7 cellular contexts compared by ENCODE assay signal in genomic region chr16:9139965-9140364, GRCh38. TPM values are rescaled to one million over a fixed set of nuclear protein-coding genes. Genes with fewer than 3 reads are reported as not detected.
DNase-seq lines count a peak whose midpoint lies in the region; ATAC-seq, FAIRE-seq and TF ChIP-seq lines count a peak whose summit lies in the region.

No MANE protein-coding gene starts in this region.

- H3K36me3 ChIP-seq in RWPE2 (ENCODE audit: low read depth) (no peaks in the 10 kb centered on the region), MM.1S (replicated peaks; ENCODE audit: insufficient read depth, low read length) (no peaks in the 10 kb centered on the region)

- no peak overlapping the region for H3K4me2 ChIP-seq in MM.1S (ENCODE audit: low read depth, low read length)

- H3K27ac ChIP-seq in RWPE2 (ENCODE audit: poor library complexity, severe bottlenecking), result no peak overlapping the region
- H3K27ac ChIP-seq in MM.1S (ENCODE audit: low read length), result no peak overlapping the region

- H3K4me1 ChIP-seq in RWPE2 (ENCODE audit: insufficient read depth, poor library complexity, severe bottlenecking), result peaks cover 9% of the 10 kb centered on the region
- peaks cover 12% of the 10 kb centered on the region for H3K4me1 ChIP-seq in MM.1S (ENCODE audit: low read length)

- H3K27me3 ChIP-seq in RWPE2 (ENCODE audit: insufficient read depth, poor library complexity, severe bottlenecking) (no peaks in the 10 kb centered on the region), MM.1S (replicated peaks; ENCODE audit: insufficient read depth, low read length) (no peaks in the 10 kb centered on the region)

- no peaks in the 10 kb centered on the region for H4K20me1 ChIP-seq in MM.1S (ENCODE audit: insufficient read depth, low read length)

- H2AFZ ChIP-seq in MM.1S (ENCODE audit: low read length), result no peak overlapping the region

- FAIRE-seq in GM12892 (lab: Jason Lieb, UNC), result peak; percentile 96

- ATAC-seq in HG02642 (IDR thresholded peaks at IDR 0.05; ENCODE audit: poor library complexity, unreplicated experiment) (peak; percentile 52), RWPE2 (ENCODE audit: low read depth) (peak; percentile 79), left colon (peak; percentile 68)

- no peak for DNase-seq in GM12892 (ENCODE audit: insufficient read length)
- DNase-seq in RWPE2 (ENCODE audit: low spot score), result peak; percentile 16
- DNase-seq in left colon, result no peak
- no peak for DNase-seq in CD1c-positive myeloid dendritic cell (ENCODE audit: extremely low spot score)
- no peak for DNase-seq in activated CD4-positive, alpha-beta T cell treated with anti-CD3 and anti-CD28 coated beads, Interleukin-2, amount 50 U/mL, for 1 hour
- DNase-seq in MM.1S, result no peak

- H3K9me3 ChIP-seq in RWPE2 (ENCODE audit: severe bottlenecking) (no peaks in the 10 kb centered on the region), MM.1S (replicated peaks; ENCODE audit: insufficient read depth, low read length) (no peaks in the 10 kb centered on the region)

- TF ChIP-seq POLR2A in GM12892 (IDR thresholded peaks at IDR 0.05; ENCODE audit: low read depth, low read length), result no peak

- H3K9ac ChIP-seq in MM.1S (ENCODE audit: low read length), result no peak overlapping the region

- H3K9me2 ChIP-seq in MM.1S (replicated peaks; ENCODE audit: insufficient read depth, low read length), result no peaks in the 10 kb centered on the region

- TF ChIP-seq CTCF in RWPE2 (IDR thresholded peaks at IDR 0.05; ENCODE audit: poor library complexity, severe bottlenecking) (no peak), MM.1S (IDR thresholded peaks at IDR 0.05; ENCODE audit: low read length) (no peak)

- H3F3A ChIP-seq in MM.1S (ENCODE audit: insufficient read depth, low read length), result peaks cover 10% of the 10 kb centered on the region; the same call in 1 of the 2 replicates

- no peak overlapping the region for H3K4me3 ChIP-seq in RWPE2 (ENCODE audit: severe bottlenecking)
- no peak overlapping the region for H3K4me3 ChIP-seq in MM.1S (ENCODE audit: low read length)

- intact Hi-C loops in left colon (cut with DNase I, micrococcal nuclease), result no loop called here

- H3K79me2 ChIP-seq in MM.1S (ENCODE audit: low read length), result 0 out of 2 replicates have a peak, but pooled peaks cover under 1% of the 10 kb centered on the region

RNA-seq across cellular contexts. Expression of gene HAPSTR1, which starts 48.5 kb away (rescaled TPM):
- 24.1 TPM for polyA plus RNA-seq in GM12892 (2012; ENCODE audit: missing spikeins)
- 10 to 100 TPM; 46.4 to 58.9 TPM for total RNA-seq in left colon
